In the genomic region with DNA sequence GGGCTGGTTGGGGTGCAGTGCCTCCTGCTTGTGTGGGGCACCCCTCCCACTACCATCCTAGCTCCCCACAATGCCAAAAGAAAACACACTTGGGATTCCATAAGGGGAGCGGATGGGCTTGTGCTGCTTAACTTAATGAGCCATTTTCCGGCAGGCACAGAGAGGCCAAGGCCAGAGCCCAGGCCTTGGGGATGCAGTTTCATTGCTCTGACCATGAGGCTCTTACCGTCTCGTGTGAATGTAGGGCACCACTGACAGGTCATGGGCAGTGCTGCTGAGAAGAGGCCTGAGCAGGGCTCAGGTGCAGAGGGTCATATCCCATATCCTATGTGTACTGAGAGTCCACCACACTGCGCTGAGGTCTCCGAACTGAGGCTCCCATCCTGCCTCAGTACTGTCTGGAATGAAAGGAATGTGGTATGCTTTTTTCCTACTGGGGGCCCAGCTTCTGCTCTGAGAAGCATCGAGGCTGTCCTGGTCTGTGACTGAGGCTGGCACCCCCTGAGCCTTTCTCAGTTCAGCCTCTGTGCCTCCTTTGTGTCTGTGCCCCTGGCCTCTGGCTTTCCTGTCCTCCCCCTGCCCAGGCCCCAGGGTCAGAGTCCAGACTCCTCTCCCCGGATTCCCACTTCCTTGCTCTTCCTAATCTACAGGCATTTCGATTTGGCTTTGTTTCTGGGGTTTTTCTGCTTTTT, we compare ENCODE assay signal across 1 cellular context.
TF ChIP-seq lines count a peak whose summit lies in the region.

No MANE protein-coding gene starts in this region.

TF ChIP-seq in HepG2, 621 proteins besides CTCF, POLR2A, EP300 and RAD21 (continued from another document):
- TF ChIP-seq ZNF34 (CRISPR knock-in tag; IDR thresholded peaks at IDR 0.05; ENCODE audit: borderline replicate concordance), result no peak
